Comparison of ENCODE assay signal across 8 cellular contexts in genomic region chr12:67804168-67804567, GRCh38.
DNase-seq lines count a peak whose midpoint lies in the region; ATAC-seq and TF ChIP-seq lines count a peak whose summit lies in the region.
"Had no signal": no experiment of that assay in that cellular context is flagged by ENCODE, and none has a peak within 500 bp of the region (broad histone marks: within the 10 kb centered on the region; RNA-seq: fewer than 3 reads in every experiment).

No MANE protein-coding gene starts in this region.

- no peaks in the 10 kb centered on the region for H3K27me3 ChIP-seq in stomach

- ATAC-seq in GM19463 (IDR thresholded peaks at IDR 0.05; ENCODE audit: unreplicated experiment) (peak; percentile 89), HG03558 (IDR thresholded peaks at IDR 0.05; ENCODE audit: extremely low read depth, unreplicated experiment) (peak; percentile 56)

- H3K9me3 ChIP-seq in stomach, result no peaks in the 10 kb centered on the region

- no peak overlapping the region for H3K27ac ChIP-seq in stomach

- peaks cover 0 to 29% (median 6%) of the 10 kb centered on the region in 4 donors for H3K4me1 ChIP-seq in stomach

- CTCF ChIA-PET in activated naive CD4-positive, alpha-beta T cell treated with anti-CD3 and anti-CD28 coated beads, Interleukin-2, amount 10 ng/mL, durations not matched to agents 7 days and 5 days (lab: Charles Lee), result no interaction called here

- peaks cover 8% of the 10 kb centered on the region for H3K4me1 Mint-ChIP-seq in activated naive CD4-positive, alpha-beta T cell treated with anti-CD3 and anti-CD28 coated beads, Interleukin-2, amount 10 ng/mL, durations not matched to agents 7 days and 5 days

- TF ChIP-seq EP300 in stomach (IDR thresholded peaks at IDR 0.05), result no peak

- no peaks in the 10 kb centered on the region for H3K9me3 Mint-ChIP-seq in activated naive CD4-positive, alpha-beta T cell treated with anti-CD3 and anti-CD28 coated beads, Interleukin-2, amount 10 ng/mL, durations not matched to agents 7 days and 5 days

- WGBS in stomach, 5 donors, result 18 to 60% (median 40%) methylated on average over 1 of the region's 1 CpG

- TF ChIP-seq CTCF in stomach (IDR thresholded peaks at IDR 0.05), result no peak

- H3K36me3 ChIP-seq in stomach, result no peaks in the 10 kb centered on the region

- H3K27ac Mint-ChIP-seq in activated naive CD4-positive, alpha-beta T cell treated with anti-CD3 and anti-CD28 coated beads, Interleukin-2, amount 10 ng/mL, durations not matched to agents 7 days and 5 days, result no peak overlapping the region

- TF ChIP-seq POLR2A in stomach (IDR thresholded peaks at IDR 0.05), result no peak

- H3K36me3 Mint-ChIP-seq in activated naive CD4-positive, alpha-beta T cell treated with anti-CD3 and anti-CD28 coated beads, Interleukin-2, amount 10 ng/mL, durations not matched to agents 7 days and 5 days, result no peaks in the 10 kb centered on the region

- no peak overlapping the region for H3K4me3 ChIP-seq in stomach

- H3K4me3 Mint-ChIP-seq in activated naive CD4-positive, alpha-beta T cell treated with anti-CD3 and anti-CD28 coated beads, Interleukin-2, amount 10 ng/mL, durations not matched to agents 7 days and 5 days, result no peak overlapping the region

- no peaks in the 10 kb centered on the region for H3K27me3 Mint-ChIP-seq in activated naive CD4-positive, alpha-beta T cell treated with anti-CD3 and anti-CD28 coated beads, Interleukin-2, amount 10 ng/mL, durations not matched to agents 7 days and 5 days

- peak; percentile 67 for DNase-seq in activated naive CD4-positive, alpha-beta T cell treated with anti-CD3 and anti-CD28 coated beads, Interleukin-2, amount 10 ng/mL, durations not matched to agents 7 days and 5 days
- peak; percentile 5 to 44 for DNase-seq in stimulated activated CD8-positive, alpha-beta memory T cell treated with anti-CD3 and anti-CD28 coated beads, Interleukin-7, amount 100 ng/mL, for 4 hours (ENCODE audit: low read depth in 2 of 2)
- DNase-seq in stomach (no peak), NCI-H2196 treated with DMSO at 0.1 percent for 48 hours (lab: John Stamatoyannopoulos, UW; ENCODE audit: unreplicated experiment) (no peak), NCI-H345 treated with DMSO at 0.1 percent for 48 hours (lab: John Stamatoyannopoulos, UW; ENCODE audit: unreplicated experiment) (no peak)
- DNase-seq: NCI-H524 treated with DMSO at 0.1 percent for 48 hours had no signal

- intact Hi-C loops in stomach (cut with DNase I; ENCODE audit: low total_unique reads), result no loop called here

Comparison
In these comparisons a context has a peak if more than half of its experiments do, and no peak if none do; other contexts are left out.
1. DNase-seq: peak in activated naive CD4-positive, alpha-beta T cell treated with anti-CD3 and anti-CD28 coated beads, Interleukin-2, amount 10 ng/mL, durations not matched to agents 7 days and 5 days (single experiment) and stimulated activated CD8-positive, alpha-beta memory T cell treated with anti-CD3 and anti-CD28 coated beads, Interleukin-7, amount 100 ng/mL, for 4 hours (2 of 2); none in stomach (single experiment), NCI-H2196 treated with DMSO at 0.1 percent for 48 hours (single experiment) and NCI-H345 treated with DMSO at 0.1 percent for 48 hours (single experiment).